ENCODE assay signal across 1 cellular context in the genomic region with DNA sequence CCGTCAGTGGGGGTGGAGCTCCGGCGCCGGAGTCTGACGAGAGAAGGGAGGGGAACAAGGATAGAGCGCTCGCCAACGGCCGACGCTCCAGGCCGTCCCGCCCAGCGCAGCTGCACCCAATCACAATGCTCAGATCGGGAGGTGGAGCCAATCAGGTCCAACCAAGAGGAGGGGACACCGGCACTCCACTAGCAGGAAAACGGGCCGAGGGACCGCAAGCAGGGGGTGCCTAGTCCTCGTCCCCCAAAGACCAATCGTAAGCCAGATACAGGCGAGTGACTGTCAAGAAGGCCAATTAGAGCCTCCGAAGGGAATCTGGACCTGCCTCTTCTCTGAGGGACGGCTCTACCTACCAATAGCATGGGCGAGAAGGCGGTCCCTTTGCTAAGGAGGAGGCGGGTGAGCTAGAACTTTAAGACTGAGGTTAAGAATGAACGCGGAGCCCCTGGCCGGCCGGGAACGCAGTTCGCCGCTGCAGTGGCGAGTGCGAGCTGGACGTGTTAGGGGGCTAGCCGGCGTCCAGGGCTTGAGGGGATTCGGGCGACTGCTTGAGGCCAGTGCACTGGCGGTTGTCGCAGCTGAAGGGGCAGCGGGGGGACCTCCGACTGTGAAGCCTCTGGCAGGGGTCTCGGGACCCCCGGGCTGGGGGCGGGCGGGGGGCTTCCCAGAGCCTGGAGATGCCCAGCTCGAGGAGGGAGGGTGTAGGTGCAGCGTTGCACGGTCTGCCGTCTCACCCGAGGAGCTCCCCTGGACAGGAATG.
TF ChIP-seq lines count a peak whose summit lies in the region.

A gene with protein sequence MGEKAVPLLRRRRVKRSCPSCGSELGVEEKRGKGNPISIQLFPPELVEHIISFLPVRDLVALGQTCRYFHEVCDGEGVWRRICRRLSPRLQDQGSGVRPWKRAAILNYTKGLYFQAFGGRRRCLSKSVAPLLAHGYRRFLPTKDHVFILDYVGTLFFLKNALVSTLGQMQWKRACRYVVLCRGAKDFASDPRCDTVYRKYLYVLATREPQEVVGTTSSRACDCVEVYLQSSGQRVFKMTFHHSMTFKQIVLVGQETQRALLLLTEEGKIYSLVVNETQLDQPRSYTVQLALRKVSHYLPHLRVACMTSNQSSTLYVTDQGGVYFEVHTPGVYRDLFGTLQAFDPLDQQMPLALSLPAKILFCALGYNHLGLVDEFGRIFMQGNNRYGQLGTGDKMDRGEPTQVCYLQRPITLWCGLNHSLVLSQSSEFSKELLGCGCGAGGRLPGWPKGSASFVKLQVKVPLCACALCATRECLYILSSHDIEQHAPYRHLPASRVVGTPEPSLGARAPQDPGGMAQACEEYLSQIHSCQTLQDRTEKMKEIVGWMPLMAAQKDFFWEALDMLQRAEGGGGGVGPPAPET (plus strand): TSS at position 63 of the 760 bp plus-strand sequence. CDS start 298 bp downstream, at position 361.

TF ChIP-seq in GM12878, 131 proteins besides CTCF, POLR2A, EP300 and RAD21 (continued from another document and continues in another):
- TF ChIP-seq TCF7 (IDR thresholded peaks at IDR 0.05; ENCODE audit: borderline replicate concordance) (no peak), HDAC2 (IDR thresholded peaks at IDR 0.05) (no peak), SP1 (IDR thresholded peaks at IDR 0.05; ENCODE audit: low read depth, low read length) (peak; percentile 97), MXI1 (IDR thresholded peaks at IDR 0.05; ENCODE audit: low read depth, low read length) (peak; percentile 16; the same call in 1 of the 2 replicates), BRCA1 (IDR thresholded peaks at IDR 0.05; ENCODE audit: low read depth, low read length) (no peak), ATF2 (IDR thresholded peaks at IDR 0.05; ENCODE audit: low read length) (no peak), PML (IDR thresholded peaks at IDR 0.05; ENCODE audit: low read length) (no peak), ZNF207 (IDR thresholded peaks at IDR 0.05; ENCODE audit: borderline replicate concordance) (0 out of 2 replicates have a peak, but pooled peaks have one; percentile 1), POLR2AphosphoS5 (IDR thresholded peaks at IDR 0.05; ENCODE audit: low read length) (no peak), CREB1 (IDR thresholded peaks at IDR 0.05; ENCODE audit: low read depth) (peak; percentile 89), STAT3 (IDR thresholded peaks at IDR 0.05; ENCODE audit: low read depth, low read length) (no peak), ZBED1 (IDR thresholded peaks at IDR 0.05; ENCODE audit: borderline replicate concordance) (no peak), FOS (IDR thresholded peaks at IDR 0.05; ENCODE audit: borderline replicate concordance, extremely low read depth, insufficient read length) (peak; percentile 99), ESRRA (IDR thresholded peaks at IDR 0.05; ENCODE audit: low read length) (no peak), IRF4 (IDR thresholded peaks at IDR 0.05; ENCODE audit: low read depth, low read length) (no peak), ZNF622 (IDR thresholded peaks at IDR 0.05) (no peak), ATF7 (IDR thresholded peaks at IDR 0.05; ENCODE audit: low read depth) (peak; percentile 91), IKZF2 (IDR thresholded peaks at IDR 0.05) (peak in 1 of 2 experiments; percentile 70; a peak in 1 of 4 replicates), NR2C1 (IDR thresholded peaks at IDR 0.05) (no peak), RB1 (IDR thresholded peaks at IDR 0.05; ENCODE audit: borderline replicate concordance) (no peak), SIX5 (IDR thresholded peaks at IDR 0.05; ENCODE audit: low read depth, low read length, severe bottlenecking) (peak; percentile 22), CBFB (IDR thresholded peaks at IDR 0.05; ENCODE audit: low read depth) (peak; percentile 33; the same call in 1 of the 2 replicates), FOXM1 (IDR thresholded peaks at IDR 0.05; ENCODE audit: low read depth, low read length) (0 out of 2 replicates have a peak, but pooled peaks have one; percentile 24), TCF3 (IDR thresholded peaks at IDR 0.05; ENCODE audit: borderline replicate concordance, insufficient read depth, low read depth, low read length) (no peak), SKIL (IDR thresholded peaks at IDR 0.05; ENCODE audit: low read depth, poor library complexity, severe bottlenecking) (peak; percentile 99), ZNF274 (IDR thresholded peaks at IDR 0.05; ENCODE audit: insufficient read depth, insufficient read length) (no peak), SREBF1 (IDR thresholded peaks at IDR 0.05; ENCODE audit: low read length) (peak; percentile 68)
- TF ChIP-seq, protein P1, sequence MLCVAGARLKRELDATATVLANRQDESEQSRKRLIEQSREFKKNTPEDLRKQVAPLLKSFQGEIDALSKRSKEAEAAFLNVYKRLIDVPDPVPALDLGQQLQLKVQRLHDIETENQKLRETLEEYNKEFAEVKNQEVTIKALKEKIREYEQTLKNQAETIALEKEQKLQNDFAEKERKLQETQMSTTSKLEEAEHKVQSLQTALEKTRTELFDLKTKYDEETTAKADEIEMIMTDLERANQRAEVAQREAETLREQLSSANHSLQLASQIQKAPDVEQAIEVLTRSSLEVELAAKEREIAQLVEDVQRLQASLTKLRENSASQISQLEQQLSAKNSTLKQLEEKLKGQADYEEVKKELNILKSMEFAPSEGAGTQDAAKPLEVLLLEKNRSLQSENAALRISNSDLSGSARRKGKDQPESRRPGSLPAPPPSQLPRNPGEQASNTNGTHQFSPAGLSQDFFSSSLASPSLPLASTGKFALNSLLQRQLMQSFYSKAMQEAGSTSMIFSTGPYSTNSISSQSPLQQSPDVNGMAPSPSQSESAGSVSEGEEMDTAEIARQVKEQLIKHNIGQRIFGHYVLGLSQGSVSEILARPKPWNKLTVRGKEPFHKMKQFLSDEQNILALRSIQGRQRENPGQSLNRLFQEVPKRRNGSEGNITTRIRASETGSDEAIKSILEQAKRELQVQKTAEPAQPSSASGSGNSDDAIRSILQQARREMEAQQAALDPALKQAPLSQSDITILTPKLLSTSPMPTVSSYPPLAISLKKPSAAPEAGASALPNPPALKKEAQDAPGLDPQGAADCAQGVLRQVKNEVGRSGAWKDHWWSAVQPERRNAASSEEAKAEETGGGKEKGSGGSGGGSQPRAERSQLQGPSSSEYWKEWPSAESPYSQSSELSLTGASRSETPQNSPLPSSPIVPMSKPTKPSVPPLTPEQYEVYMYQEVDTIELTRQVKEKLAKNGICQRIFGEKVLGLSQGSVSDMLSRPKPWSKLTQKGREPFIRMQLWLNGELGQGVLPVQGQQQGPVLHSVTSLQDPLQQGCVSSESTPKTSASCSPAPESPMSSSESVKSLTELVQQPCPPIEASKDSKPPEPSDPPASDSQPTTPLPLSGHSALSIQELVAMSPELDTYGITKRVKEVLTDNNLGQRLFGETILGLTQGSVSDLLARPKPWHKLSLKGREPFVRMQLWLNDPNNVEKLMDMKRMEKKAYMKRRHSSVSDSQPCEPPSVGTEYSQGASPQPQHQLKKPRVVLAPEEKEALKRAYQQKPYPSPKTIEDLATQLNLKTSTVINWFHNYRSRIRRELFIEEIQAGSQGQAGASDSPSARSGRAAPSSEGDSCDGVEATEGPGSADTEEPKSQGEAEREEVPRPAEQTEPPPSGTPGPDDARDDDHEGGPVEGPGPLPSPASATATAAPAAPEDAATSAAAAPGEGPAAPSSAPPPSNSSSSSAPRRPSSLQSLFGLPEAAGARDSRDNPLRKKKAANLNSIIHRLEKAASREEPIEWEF (IDR thresholded peaks at IDR 0.05; ENCODE audit: insufficient replicate concordance, low read depth, low read length): no peak
- TF ChIP-seq, protein P2, sequence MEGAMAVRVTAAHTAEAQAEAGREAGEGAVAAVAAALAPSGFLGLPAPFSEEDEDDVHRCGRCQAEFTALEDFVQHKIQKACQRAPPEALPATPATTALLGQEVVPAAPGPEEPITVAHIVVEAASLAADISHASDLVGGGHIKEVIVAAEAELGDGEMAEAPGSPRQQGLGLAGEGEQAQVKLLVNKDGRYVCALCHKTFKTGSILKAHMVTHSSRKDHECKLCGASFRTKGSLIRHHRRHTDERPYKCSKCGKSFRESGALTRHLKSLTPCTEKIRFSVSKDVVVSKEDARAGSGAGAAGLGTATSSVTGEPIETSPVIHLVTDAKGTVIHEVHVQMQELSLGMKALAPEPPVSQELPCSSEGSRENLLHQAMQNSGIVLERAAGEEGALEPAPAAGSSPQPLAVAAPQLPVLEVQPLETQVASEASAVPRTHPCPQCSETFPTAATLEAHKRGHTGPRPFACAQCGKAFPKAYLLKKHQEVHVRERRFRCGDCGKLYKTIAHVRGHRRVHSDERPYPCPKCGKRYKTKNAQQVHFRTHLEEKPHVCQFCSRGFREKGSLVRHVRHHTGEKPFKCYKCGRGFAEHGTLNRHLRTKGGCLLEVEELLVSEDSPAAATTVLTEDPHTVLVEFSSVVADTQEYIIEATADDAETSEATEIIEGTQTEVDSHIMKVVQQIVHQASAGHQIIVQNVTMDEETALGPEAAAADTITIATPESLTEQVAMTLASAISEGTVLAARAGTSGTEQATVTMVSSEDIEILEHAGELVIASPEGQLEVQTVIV (IDR thresholded peaks at IDR 0.05; ENCODE audit: borderline replicate concordance, partially characterized antibody): peak; percentile 84
- TF ChIP-seq, protein P3, sequence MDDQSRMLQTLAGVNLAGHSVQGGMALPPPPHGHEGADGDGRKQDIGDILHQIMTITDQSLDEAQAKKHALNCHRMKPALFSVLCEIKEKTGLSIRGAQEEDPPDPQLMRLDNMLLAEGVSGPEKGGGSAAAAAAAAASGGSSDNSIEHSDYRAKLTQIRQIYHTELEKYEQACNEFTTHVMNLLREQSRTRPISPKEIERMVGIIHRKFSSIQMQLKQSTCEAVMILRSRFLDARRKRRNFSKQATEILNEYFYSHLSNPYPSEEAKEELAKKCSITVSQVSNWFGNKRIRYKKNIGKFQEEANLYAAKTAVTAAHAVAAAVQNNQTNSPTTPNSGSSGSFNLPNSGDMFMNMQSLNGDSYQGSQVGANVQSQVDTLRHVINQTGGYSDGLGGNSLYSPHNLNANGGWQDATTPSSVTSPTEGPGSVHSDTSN (IDR thresholded peaks at IDR 0.05; ENCODE audit: insufficient replicate concordance, low read depth, low read length): peak; percentile 100
- TF ChIP-seq, protein P4, sequence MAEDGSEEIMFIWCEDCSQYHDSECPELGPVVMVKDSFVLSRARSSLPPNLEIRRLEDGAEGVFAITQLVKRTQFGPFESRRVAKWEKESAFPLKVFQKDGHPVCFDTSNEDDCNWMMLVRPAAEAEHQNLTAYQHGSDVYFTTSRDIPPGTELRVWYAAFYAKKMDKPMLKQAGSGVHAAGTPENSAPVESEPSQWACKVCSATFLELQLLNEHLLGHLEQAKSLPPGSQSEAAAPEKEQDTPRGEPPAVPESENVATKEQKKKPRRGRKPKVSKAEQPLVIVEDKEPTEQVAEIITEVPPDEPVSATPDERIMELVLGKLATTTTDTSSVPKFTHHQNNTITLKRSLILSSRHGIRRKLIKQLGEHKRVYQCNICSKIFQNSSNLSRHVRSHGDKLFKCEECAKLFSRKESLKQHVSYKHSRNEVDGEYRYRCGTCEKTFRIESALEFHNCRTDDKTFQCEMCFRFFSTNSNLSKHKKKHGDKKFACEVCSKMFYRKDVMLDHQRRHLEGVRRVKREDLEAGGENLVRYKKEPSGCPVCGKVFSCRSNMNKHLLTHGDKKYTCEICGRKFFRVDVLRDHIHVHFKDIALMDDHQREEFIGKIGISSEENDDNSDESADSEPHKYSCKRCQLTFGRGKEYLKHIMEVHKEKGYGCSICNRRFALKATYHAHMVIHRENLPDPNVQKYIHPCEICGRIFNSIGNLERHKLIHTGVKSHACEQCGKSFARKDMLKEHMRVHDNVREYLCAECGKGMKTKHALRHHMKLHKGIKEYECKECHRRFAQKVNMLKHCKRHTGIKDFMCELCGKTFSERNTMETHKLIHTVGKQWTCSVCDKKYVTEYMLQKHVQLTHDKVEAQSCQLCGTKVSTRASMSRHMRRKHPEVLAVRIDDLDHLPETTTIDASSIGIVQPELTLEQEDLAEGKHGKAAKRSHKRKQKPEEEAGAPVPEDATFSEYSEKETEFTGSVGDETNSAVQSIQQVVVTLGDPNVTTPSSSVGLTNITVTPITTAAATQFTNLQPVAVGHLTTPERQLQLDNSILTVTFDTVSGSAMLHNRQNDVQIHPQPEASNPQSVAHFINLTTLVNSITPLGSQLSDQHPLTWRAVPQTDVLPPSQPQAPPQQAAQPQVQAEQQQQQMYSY (CRISPR knock-in tag; IDR thresholded peaks at IDR 0.05): no peak
